ENCODE assay signal across 30 cellular contexts in genomic region chr17:82595893-82596292, GRCh38. TPM values are rescaled to one million over a fixed set of nuclear protein-coding genes. Genes with fewer than 3 reads are reported as not detected.
A peak's percentile ranks its signal among the peaks of the same experiment; 100 is the strongest.
DNase-seq lines count a peak whose midpoint lies in the region; ATAC-seq, FAIRE-seq and TF ChIP-seq lines count a peak whose summit lies in the region.
"Had no signal": no experiment of that assay in that cellular context is flagged by ENCODE, and none has a peak within 500 bp of the region (broad histone marks: within the 10 kb centered on the region; RNA-seq: fewer than 3 reads in every experiment).

No MANE protein-coding gene starts in this region.

- H3K4me3 ChIP-seq in OCI-LY1 (ENCODE audit: low read depth, low read length, poor library complexity, severe bottlenecking) (no peak overlapping the region), kidney (ENCODE audit: low read length in 2 of 2) (no peak overlapping the region), spleen (no peak overlapping the region), GM23248 (no peak overlapping the region)
- H3K4me3 ChIP-seq: body of pancreas, heart left ventricle, lung, skin epidermis, stomach, uterus had no signal

- in situ Hi-C loops in G401 (cut with HindIII; ENCODE audit: low sequenced_read_pairs): no loop called here
- in situ Hi-C loops in GM23248 (cut with MboI): no loop called here

- H2AFZ ChIP-seq in OCI-LY1 (ENCODE audit: low read length) (no peak overlapping the region), GM23248 (no peak overlapping the region)
- H2AFZ ChIP-seq: parathyroid adenoma had no signal

- intact Hi-C loops in kidney (cut with DNase I): no loop called here
- intact Hi-C loops in spleen (cut with DNase I; ENCODE audit: low total_unique reads): no loop called here

- H3K4me1 ChIP-seq in OCI-LY1 (ENCODE audit: insufficient read depth, low read length, severe bottlenecking) (peaks cover 73% of the 10 kb centered on the region), kidney (ENCODE audit: control insufficient read depth in 1 of 2, insufficient read depth in 1 of 2, low read depth in 1 of 2, low read length in 2 of 2) (peaks cover 12 to 13% of the 10 kb centered on the region in 2 donors), spleen (peaks cover 17 to 78% (median 55%) of the 10 kb centered on the region in 6 donors), GM23248 (ENCODE audit: insufficient read depth) (0 out of 2 replicates have a peak, but pooled peaks cover 14% of the 10 kb centered on the region)
- H3K4me1 ChIP-seq: uterus had no signal

- H3K79me2 ChIP-seq in OCI-LY1 (ENCODE audit: insufficient read depth, low read length) (no peaks in the 10 kb centered on the region), GM23248 (ENCODE audit: insufficient read depth) (peaks cover 41% of the 10 kb centered on the region)

- H3K27ac ChIP-seq in OCI-LY1 (ENCODE audit: low read depth, low read length, poor library complexity, severe bottlenecking) (peak overlapping the region; percentile 84), kidney (ENCODE audit: low read depth in 2 of 2, low read length in 2 of 2) (no peak overlapping the region), spleen (peak overlapping the region in 1 of 8 donors; percentile 17), GM23248 (no peak overlapping the region)
- H3K27ac ChIP-seq: body of pancreas, C4-2B, heart left ventricle, parathyroid adenoma, skin epidermis, uterus had no signal

- no peaks in the 10 kb centered on the region for H3K9me2 ChIP-seq in OCI-LY1 (ENCODE audit: low read depth, low read length)
- no peaks in the 10 kb centered on the region for H3K9me2 ChIP-seq in GM23248 (ENCODE audit: insufficient read depth)

- no peak for ATAC-seq in GM19467 (IDR thresholded peaks at IDR 0.05; ENCODE audit: unreplicated experiment)
- ATAC-seq: activated CD4-positive, alpha-beta T cell treated with anti-CD3 and anti-CD28 coated beads for 36 hours; body of pancreas; esophagus mucosa; heart left ventricle had no signal

- no peaks in the 10 kb centered on the region for H3K9me3 ChIP-seq in OCI-LY1 (ENCODE audit: low read length)
- no peaks in the 10 kb centered on the region for H3K9me3 ChIP-seq in kidney (ENCODE audit: control insufficient read depth in 1 of 2, low read length in 2 of 2)
- no peaks in the 10 kb centered on the region for H3K9me3 ChIP-seq in spleen
- H3K9me3 ChIP-seq in GM23248 (ENCODE audit: low read depth): no peaks in the 10 kb centered on the region
- H3K9me3 ChIP-seq: body of pancreas, heart left ventricle, stomach, uterus had no signal

- peaks cover 3% of the 10 kb centered on the region; the same call in 1 of the 2 replicates for H3F3A ChIP-seq in OCI-LY1 (ENCODE audit: insufficient read depth, low read length)
- H3F3A ChIP-seq in GM23248 (ENCODE audit: insufficient read depth): peaks cover 18% of the 10 kb centered on the region

- no peaks in the 10 kb centered on the region for H3K27me3 ChIP-seq in OCI-LY1 (ENCODE audit: insufficient read depth, low read length)
- H3K27me3 ChIP-seq in spleen (replicated peaks in 1 of 7): no peaks in the 10 kb centered on the region
- H3K27me3 ChIP-seq in GM23248 (replicated peaks; ENCODE audit: insufficient read depth): no peaks in the 10 kb centered on the region
- H3K27me3 ChIP-seq: body of pancreas, heart left ventricle, stomach, uterus had no signal

- WGBS in spleen, 5 donors: 86 to 92% (median 89%) methylated on average over 21 of the region's 21 CpGs
- 92 to 94% methylated on average over 20 to 21 of the region's 21 CpGs for WGBS in GM23248 (ENCODE audit: low coverage in 1 of 2, low lambda C conversion rate in 2 of 2, missing lambda C conversion rate in 2 of 2), 2 experiments

- DNase-seq in G401 (ENCODE audit: low spot score) (peak; percentile 58), kidney (peak; percentile 81), spleen (peak; percentile 40), GM23248 (no peak), NCI-H2196 treated with DMSO at 0.1 percent for 48 hours (lab: John Stamatoyannopoulos, UW; ENCODE audit: unreplicated experiment) (no peak)
- DNase-seq: activated CD4-positive, alpha-beta T cell treated with anti-CD3 and anti-CD28 coated beads for 36 hours; activated naive CD4-positive, alpha-beta T cell treated with anti-CD3 and anti-CD28 coated beads, Interleukin-2, amount 50 U/mL, for 16 hours; body of pancreas; COR-L47; dermis blood vessel endothelial cell; endodermal cell; foreskin fibroblast; HCEC 1CT; heart left ventricle; NCI-H1105; NCI-H1930; NCI-H524 treated with DMSO at 0.1 percent for 48 hours; retina; SHP77; stomach; T-helper 9 cell; uterus had no signal

- no peak for TF ChIP-seq POLR2A in spleen (IDR thresholded peaks at IDR 0.05)

- no peak for FAIRE-seq in kidney (lab: Jason Lieb, UNC)
- FAIRE-seq: G401.6 had no signal

- H4K20me1 ChIP-seq in OCI-LY1 (ENCODE audit: insufficient read depth, low read length) (no peaks in the 10 kb centered on the region), GM23248 (ENCODE audit: insufficient read depth) (no peaks in the 10 kb centered on the region)

- H3K4me2 ChIP-seq in OCI-LY1 (ENCODE audit: low read length) (no peak overlapping the region; the same call in 1 of the 2 replicates), GM23248 (ENCODE audit: unreplicated experiment) (no peak overlapping the region)

- no peak for TF ChIP-seq CTCF in OCI-LY1 (IDR thresholded peaks at IDR 0.05; ENCODE audit: low read length)
- TF ChIP-seq CTCF in kidney (IDR thresholded peaks at IDR 0.05; ENCODE audit: borderline replicate concordance, extremely low read depth, insufficient read depth): no peak
- no peak for TF ChIP-seq CTCF in spleen (IDR thresholded peaks at IDR 0.05 in 8 of 11, conservative IDR thresholded peaks at IDR 0.05 in 3 of 11)

- H3K9ac ChIP-seq in OCI-LY1 (ENCODE audit: low read length): no peak overlapping the region
- H3K9ac ChIP-seq in kidney (ENCODE audit: low read length in 2 of 2): no peak overlapping the region
- no peak overlapping the region for H3K9ac ChIP-seq in GM23248
- H3K9ac ChIP-seq: parathyroid adenoma had no signal

- H3K36me3 ChIP-seq in OCI-LY1 (ENCODE audit: insufficient read depth, low read length) (peaks cover 84% of the 10 kb centered on the region), kidney (ENCODE audit: control insufficient read depth in 1 of 2, insufficient read depth in 2 of 2, low read length in 2 of 2) (peaks cover 4 to 7% of the 10 kb centered on the region in 2 donors), spleen (peaks cover 0 to 64% (median 14%) of the 10 kb centered on the region in 6 donors), GM23248 (ENCODE audit: low read depth) (peaks cover 14% of the 10 kb centered on the region; the same call in 1 of the 2 replicates)
- H3K36me3 ChIP-seq: uterus had no signal

RNA-seq across cellular contexts. Expression of gene WDR45B, which starts 52.4 kb away (rescaled TPM):
- 109 and 117 TPM in 2 replicates for total RNA-seq in G401 (2014; rRNA removed; shearing (Covaris generic))
- 65.4 TPM for total RNA-seq in kidney
- polyA plus RNA-seq in kidney (ENCODE audit: insufficient read depth, low read depth, low replicate concordance): 64.7 TPM
- total RNA-seq in spleen: 10 to 100 TPM; 62.6 to 80.2 (median 67.0) TPM
- 10 to 100 TPM; 30.9 to 52.7 (median 34.9) TPM for polyA plus RNA-seq in spleen
- 87.3 and 118 TPM in 2 replicates for total RNA-seq in GM23248 (2014; rRNA removed; shearing (Covaris generic))
- 87.8 and 91.6 TPM in 2 replicates for polyA plus RNA-seq in GM23248 (2016; fragmentation: Nextera tagmentation; extraction: Ambion mirVana)

Comparison
In these comparisons a context has a peak if more than half of its experiments do, and no peak if none do; other contexts are left out.
1. DNase-seq: peak in G401 (single experiment), kidney (single experiment) and spleen (single experiment); none in GM23248 (single experiment) and NCI-H2196 treated with DMSO at 0.1 percent for 48 hours (single experiment).